In genomic region chr6:12348530-12349511, GRCh38 we compare ENCODE assay signal across 11 cellular contexts. TPM values are rescaled to one million over a fixed set of nuclear protein-coding genes. Genes with fewer than 3 reads are reported as not detected.
DNase-seq lines count a peak whose midpoint lies in the region; ATAC-seq, FAIRE-seq and TF ChIP-seq lines count a peak whose summit lies in the region.
"Had no signal": no experiment of that assay in that cellular context is flagged by ENCODE, and none has a peak within 500 bp of the region (broad histone marks: within the 10 kb centered on the region; RNA-seq: fewer than 3 reads in every experiment).

No MANE protein-coding gene starts in this region.

- peak; percentile 36 for DNase-seq in HFF-Myc (ENCODE audit: extremely low read depth, low read depth)
- peak; percentile 30 for DNase-seq in amniotic stem cell (lab: John Stamatoyannopoulos, UW)
- peak; percentile 96 for DNase-seq in keratinocyte (ENCODE audit: low read depth, low spot score)
- DNase-seq in urothelium cell line (ENCODE audit: low spot score): peak; percentile 85
- DNase-seq in NCI-H774 (lab: John Stamatoyannopoulos, UW): no peak
- no peak for DNase-seq in NCI-H2227 (lab: John Stamatoyannopoulos, UW; ENCODE audit: unreplicated experiment)
- no peak for DNase-seq in heart right ventricle
- DNase-seq: effector memory CD8-positive, alpha-beta T cell; NCI-H2171; stimulated activated CD4-positive, alpha-beta T cell treated with anti-CD3 and anti-CD28 coated beads, Interleukin-12 subunit alpha, Interleukin-12 subunit beta, amount 100 ng/mL, for 4 hours had no signal

- H3K79me2 ChIP-seq in keratinocyte (ENCODE audit: control insufficient read depth, insufficient read depth, low read length): no peaks in the 10 kb centered on the region

- H3K4me1 ChIP-seq in keratinocyte (ENCODE audit: control insufficient read depth, extremely low read depth, insufficient read depth, low read length) (peaks cover 22% of the 10 kb centered on the region), heart right ventricle (peaks cover 0 to 6% (median 0%) of the 10 kb centered on the region in 9 donors)

- peak overlapping the region; percentile 46 for H3K4me2 ChIP-seq in keratinocyte (ENCODE audit: control insufficient read depth, extremely low read depth, insufficient read depth, low read depth, low read length)

- WGBS in heart right ventricle, 2 donors: 76 to 80% methylated on average over 6 of the region's 6 CpGs

- H3K9ac ChIP-seq in keratinocyte (ENCODE audit: control insufficient read depth, extremely low read depth, insufficient read depth, low read length): no peak overlapping the region

- H3K4me3 ChIP-seq in HFF-Myc (replicated peaks; ENCODE audit: low read depth, low read length): no peak overlapping the region
- no peak overlapping the region for H3K4me3 ChIP-seq in keratinocyte (ENCODE audit: control insufficient read depth in 2 of 3, extremely low read depth in 1 of 3, insufficient read depth in 2 of 3, low read depth in 1 of 3, low read length in 3 of 3)
- no peak overlapping the region for H3K4me3 ChIP-seq in heart right ventricle
- H3K4me3 ChIP-seq: GM12878 had no signal

- ATAC-seq in heart right ventricle: no peak
- ATAC-seq: effector memory CD8-positive, alpha-beta T cell had no signal

- H3K27me3 ChIP-seq in keratinocyte (ENCODE audit: control insufficient read depth, extremely low read depth, insufficient read depth, low read length) (no peaks in the 10 kb centered on the region), heart right ventricle (no peaks in the 10 kb centered on the region)

- peak; percentile 90 for FAIRE-seq in keratinocyte (lab: Jason Lieb, UNC)
- peak; percentile 50 for FAIRE-seq in urothelium cell line (lab: Jason Lieb, UNC)
- FAIRE-seq: GM12878 had no signal

- TF ChIP-seq CTCF in HFF-Myc (IDR thresholded peaks at IDR 0.05; ENCODE audit: low read depth, low read length, missing control alignments) (no peak), keratinocyte (optimal IDR thresholded peaks at IDR 0.05 in 1 of 3, IDR thresholded peaks at IDR 0.05 in 1 of 3, conservative IDR thresholded peaks at IDR 0.05 in 1 of 3; ENCODE audit: extremely low read depth in 1 of 3, insufficient read depth in 2 of 3, low read length in 3 of 3) (no peak), heart right ventricle (IDR thresholded peaks at IDR 0.05) (no peak)

- no peaks in the 10 kb centered on the region for H4K20me1 ChIP-seq in keratinocyte (ENCODE audit: control insufficient read depth, extremely low read depth, insufficient read depth, low read length)

- H3K36me3 ChIP-seq in keratinocyte (ENCODE audit: control insufficient read depth in 2 of 2, extremely low read depth in 1 of 2, insufficient read depth in 2 of 2, low read length in 2 of 2) (no peaks in the 10 kb centered on the region), heart right ventricle (no peaks in the 10 kb centered on the region)

- H3K9me3 ChIP-seq in keratinocyte (ENCODE audit: control insufficient read depth, low read depth, low read length): peaks cover 3% of the 10 kb centered on the region
- peaks cover 0 to 24% (median 10%) of the 10 kb centered on the region in 11 donors for H3K9me3 ChIP-seq in heart right ventricle

- dilution Hi-C loops in keratinocyte (cut with MboI; ENCODE audit: extremely low pct_ligation_motif_present, low sequenced_read_pairs): no loop called here

- H3K27ac ChIP-seq in keratinocyte (ENCODE audit: control insufficient read depth, insufficient read depth, low read length) (peak overlapping the region; percentile 60), heart right ventricle (no peak overlapping the region)

- intact Hi-C loops in heart right ventricle (cut with DNase I): no loop called here

- peak overlapping the region; percentile 4 for H2AFZ ChIP-seq in keratinocyte (ENCODE audit: control insufficient read depth, low read length)

- H3K9me1 ChIP-seq in keratinocyte (ENCODE audit: control insufficient read depth, extremely low read depth, insufficient read depth, low read length): no peaks in the 10 kb centered on the region

RNA-seq across cellular contexts. Expression of gene EDN1, which starts 58.7 kb away (rescaled TPM):
- polyA plus RNA-seq in keratinocyte: 17.2 to 19.7 TPM (median 18.0 TPM) in 3 replicates
- polyA plus RNA-seq in keratinocyte (2011; ENCODE audit: low read depth): 13.7 TPM
- 8.8 and 14.9 TPM in 2 replicates for polyA plus RNA-seq in keratinocyte (2011; cell fraction: cytosol; rRNA removed)
- polyA plus RNA-seq in keratinocyte (2011; cell fraction: nucleus; rRNA removed): 41.0 and 50.4 TPM in 2 replicates
- 13.0 and 13.5 TPM in 2 replicates for polyA plus RNA-seq in keratinocyte (2012; ENCODE audit: low replicate concordance)
- 6.3 to 7.3 TPM (median 7.1 TPM) in 3 replicates for polyA minus RNA-seq in keratinocyte
- 9.4 TPM for polyA minus RNA-seq in keratinocyte (2011; cell fraction: cytosol; rRNA and poly(A)+ RNA removed)
- polyA minus RNA-seq in keratinocyte (2011; cell fraction: nucleus; rRNA and poly(A)+ RNA removed): 11.9 and 12.2 TPM in 2 replicates
- total RNA-seq in heart right ventricle: 1 to 10 TPM in 8 of 10 donors, under 1 TPM in 2; 0.36 to 6.3 (median 3.3) TPM
- polyA plus RNA-seq in heart right ventricle: 1 to 10 TPM; 6.8 to 7.8 TPM

Comparison
In these comparisons a context has a peak if more than half of its experiments do, and no peak if none do; other contexts are left out.
1. DNase-seq: peak in HFF-Myc (single experiment), amniotic stem cell (single experiment), keratinocyte (single experiment) and urothelium cell line (single experiment); none in NCI-H774 (single experiment), NCI-H2227 (single experiment) and heart right ventricle (0 of 2).